1 cellular context compared by ENCODE assay signal in the genomic region with DNA sequence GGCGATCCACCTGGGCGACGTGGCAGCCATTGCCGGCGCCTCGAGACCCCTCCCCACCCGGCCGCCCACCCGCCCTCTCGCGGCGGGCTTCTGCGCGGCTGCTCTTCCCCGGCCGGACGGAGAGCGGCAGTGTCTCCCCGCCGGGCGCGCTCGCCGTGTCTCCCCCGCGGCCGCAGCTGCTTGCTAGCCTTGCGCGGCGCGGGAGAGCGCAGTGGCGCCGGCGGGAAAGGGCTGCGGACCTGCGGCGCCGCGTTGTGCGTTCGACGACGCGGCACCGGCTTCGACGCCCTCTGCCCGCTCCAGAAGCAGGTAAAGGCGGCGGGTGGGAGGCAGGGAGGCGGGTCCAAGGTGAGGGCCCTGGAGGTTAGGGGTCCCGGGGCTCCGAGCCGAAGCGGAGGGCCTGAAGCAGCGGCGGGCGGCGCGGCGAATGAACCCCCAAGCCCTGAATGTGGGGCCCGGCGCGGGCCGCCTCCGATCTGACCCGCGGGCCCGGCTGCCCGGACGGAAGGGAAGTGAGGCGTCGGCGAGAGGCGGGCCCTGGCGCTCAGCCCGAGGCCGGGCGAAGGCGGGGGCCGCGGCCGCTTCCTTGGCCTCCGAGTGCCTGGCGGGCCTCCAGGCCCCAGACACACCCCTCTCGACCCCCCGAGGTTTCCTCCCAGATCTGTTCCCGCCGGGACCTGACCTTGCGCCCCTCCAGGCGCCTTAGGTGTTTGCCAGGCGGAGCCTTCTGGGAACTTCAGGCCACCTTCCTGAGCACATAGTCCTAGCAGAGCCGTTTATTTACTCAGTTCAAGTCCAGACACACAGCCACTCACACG.
TF ChIP-seq lines count a peak whose summit lies in the region.

Gene N4BP2 (plus strand): TSS at position 129 of the 818 bp plus-strand sequence. CDS start 40,491 bp downstream, outside the sequence.

TF ChIP-seq in K562, 482 proteins besides CTCF, POLR2A, EP300 and RAD21 (continued from another document and continues in another):
- TF ChIP-seq CHCHD3 (CRISPR knock-in tag; IDR thresholded peaks at IDR 0.05) (no peak), NCOR1 (IDR thresholded peaks at IDR 0.05) (peak; percentile 41), SRSF1 (IDR thresholded peaks at IDR 0.05; ENCODE audit: low read depth, low read length) (peak; percentile 36; the same call in 1 of the 2 replicates), SIN3B (IDR thresholded peaks at IDR 0.05; ENCODE audit: low read depth) (no peak), NFIX (CRISPR knock-in tag; IDR thresholded peaks at IDR 0.05; ENCODE audit: low read depth) (no peak), PTBP1 (IDR thresholded peaks at IDR 0.05; ENCODE audit: low read depth, low read length) (0 out of 2 replicates have a peak, but pooled peaks have one; percentile 30), SNIP1 (IDR thresholded peaks at IDR 0.05; ENCODE audit: low read depth) (no peak), XRCC5 (IDR thresholded peaks at IDR 0.05; ENCODE audit: low read depth, low read length) (peak; percentile 15; the same call in 1 of the 2 replicates), DPF2 (IDR thresholded peaks at IDR 0.05) (no peak), HOXB6 (CRISPR knock-in tag; IDR thresholded peaks at IDR 0.05; ENCODE audit: borderline replicate concordance) (no peak), RBM25 (IDR thresholded peaks at IDR 0.05; ENCODE audit: low read depth, low read length, severe bottlenecking) (peak; percentile 49), ATF4 (CRISPR knock-in tag; IDR thresholded peaks at IDR 0.05) (no peak; the same call in 1 of the 2 replicates), IRF2 (CRISPR knock-in tag; IDR thresholded peaks at IDR 0.05) (0 out of 2 replicates have a peak, but pooled peaks have one; percentile 43), CBFA2T2 (conservative IDR thresholded peaks at IDR 0.05) (no peak), PHTF2 (CRISPR knock-in tag; IDR thresholded peaks at IDR 0.05) (no peak), CBX3 (IDR thresholded peaks at IDR 0.05; ENCODE audit: borderline replicate concordance in 1 of 2, low read length in 2 of 2) (peak in 1 of 2 experiments; percentile 62; a peak in 1 of 3 replicates), MEF2D (tag; conservative IDR thresholded peaks at IDR 0.05; ENCODE audit: low read depth) (no peak), RBM14 (IDR thresholded peaks at IDR 0.05; ENCODE audit: borderline replicate concordance, insufficient read depth, low read depth, low read length) (peak; percentile 52; the same call in 1 of the 2 replicates), NELFE (IDR thresholded peaks at IDR 0.05; ENCODE audit: insufficient read depth, insufficient read length) (no peak), NRF1 (conservative IDR thresholded peaks at IDR 0.05 in 1 of 2, IDR thresholded peaks at IDR 0.05 in 1 of 2) (peak; percentile 73 to 80), MBD2 (IDR thresholded peaks at IDR 0.05; ENCODE audit: borderline replicate concordance, low read depth) (peak; percentile 3; the same call in 1 of the 2 replicates), GABPA (tag; conservative IDR thresholded peaks at IDR 0.05; ENCODE audit: low read depth) (peak; percentile 70), PHF8 (IDR thresholded peaks at IDR 0.05; ENCODE audit: borderline replicate concordance, low read length) (peak; percentile 77; the same call in 1 of the 2 replicates), ZKSCAN1 (IDR thresholded peaks at IDR 0.05; ENCODE audit: low read depth, low read length) (no peak), ZNF384 (IDR thresholded peaks at IDR 0.05; ENCODE audit: low read depth, low read length) (peak; percentile 5; the same call in 1 of the 2 replicates), EWSR1 (IDR thresholded peaks at IDR 0.05; ENCODE audit: borderline replicate concordance, low read depth, partially characterized antibody) (no peak), MLX (CRISPR knock-in tag; conservative IDR thresholded peaks at IDR 0.05) (peak in 1 of 2 experiments; percentile 96; a peak in 2 of 4 replicates), ETS1 (conservative IDR thresholded peaks at IDR 0.05; ENCODE audit: control insufficient read depth, low read depth, low read length) (peak; percentile 74; the same call in 1 of the 2 replicates), SFPQ (IDR thresholded peaks at IDR 0.05; ENCODE audit: low read depth, low read length) (no peak), LARP7 (IDR thresholded peaks at IDR 0.05) (peak; percentile 52; the same call in 1 of the 2 replicates), SLC30A9 (CRISPR knock-in tag; IDR thresholded peaks at IDR 0.05) (no peak), U2AF1 (optimal IDR thresholded peaks at IDR 0.05; ENCODE audit: low read depth, low read length) (peak; percentile 86), ZNF449 (CRISPR knock-in tag; IDR thresholded peaks at IDR 0.05) (no peak), GTF2A2 (tag; IDR thresholded peaks at IDR 0.05) (no peak), MED1 (CRISPR knock-in tag; IDR thresholded peaks at IDR 0.05; ENCODE audit: borderline replicate concordance) (peak; percentile 95; the same call in 1 of the 2 replicates), ZNF121 (CRISPR knock-in tag; conservative IDR thresholded peaks at IDR 0.05) (no peak), POLR3G (IDR thresholded peaks at IDR 0.05; ENCODE audit: extremely low read depth, insufficient read length, insufficient replicate concordance) (no peak), TCF7L2 (IDR thresholded peaks at IDR 0.05; ENCODE audit: low read depth, low read length) (no peak), RNF2 (IDR thresholded peaks at IDR 0.05) (peak; percentile 58), DACH1 (IDR thresholded peaks at IDR 0.05; ENCODE audit: partially characterized antibody) (no peak), KLF13 (tag; IDR thresholded peaks at IDR 0.05; ENCODE audit: borderline replicate concordance, low read depth) (peak; percentile 84; the same call in 1 of the 2 replicates)
- TF ChIP-seq, protein P1, sequence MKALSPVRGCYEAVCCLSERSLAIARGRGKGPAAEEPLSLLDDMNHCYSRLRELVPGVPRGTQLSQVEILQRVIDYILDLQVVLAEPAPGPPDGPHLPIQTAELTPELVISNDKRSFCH (CRISPR knock-in tag; IDR thresholded peaks at IDR 0.05): no peak
- TF ChIP-seq, protein P1 (tag; IDR thresholded peaks at IDR 0.05): peak; percentile 87
- TF ChIP-seq, protein P2, sequence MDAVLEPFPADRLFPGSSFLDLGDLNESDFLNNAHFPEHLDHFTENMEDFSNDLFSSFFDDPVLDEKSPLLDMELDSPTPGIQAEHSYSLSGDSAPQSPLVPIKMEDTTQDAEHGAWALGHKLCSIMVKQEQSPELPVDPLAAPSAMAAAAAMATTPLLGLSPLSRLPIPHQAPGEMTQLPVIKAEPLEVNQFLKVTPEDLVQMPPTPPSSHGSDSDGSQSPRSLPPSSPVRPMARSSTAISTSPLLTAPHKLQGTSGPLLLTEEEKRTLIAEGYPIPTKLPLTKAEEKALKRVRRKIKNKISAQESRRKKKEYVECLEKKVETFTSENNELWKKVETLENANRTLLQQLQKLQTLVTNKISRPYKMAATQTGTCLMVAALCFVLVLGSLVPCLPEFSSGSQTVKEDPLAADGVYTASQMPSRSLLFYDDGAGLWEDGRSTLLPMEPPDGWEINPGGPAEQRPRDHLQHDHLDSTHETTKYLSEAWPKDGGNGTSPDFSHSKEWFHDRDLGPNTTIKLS (IDR thresholded peaks at IDR 0.05; ENCODE audit: borderline replicate concordance, low read depth): peak; percentile 66; the same call in 1 of the 2 replicates
- TF ChIP-seq, protein P3, sequence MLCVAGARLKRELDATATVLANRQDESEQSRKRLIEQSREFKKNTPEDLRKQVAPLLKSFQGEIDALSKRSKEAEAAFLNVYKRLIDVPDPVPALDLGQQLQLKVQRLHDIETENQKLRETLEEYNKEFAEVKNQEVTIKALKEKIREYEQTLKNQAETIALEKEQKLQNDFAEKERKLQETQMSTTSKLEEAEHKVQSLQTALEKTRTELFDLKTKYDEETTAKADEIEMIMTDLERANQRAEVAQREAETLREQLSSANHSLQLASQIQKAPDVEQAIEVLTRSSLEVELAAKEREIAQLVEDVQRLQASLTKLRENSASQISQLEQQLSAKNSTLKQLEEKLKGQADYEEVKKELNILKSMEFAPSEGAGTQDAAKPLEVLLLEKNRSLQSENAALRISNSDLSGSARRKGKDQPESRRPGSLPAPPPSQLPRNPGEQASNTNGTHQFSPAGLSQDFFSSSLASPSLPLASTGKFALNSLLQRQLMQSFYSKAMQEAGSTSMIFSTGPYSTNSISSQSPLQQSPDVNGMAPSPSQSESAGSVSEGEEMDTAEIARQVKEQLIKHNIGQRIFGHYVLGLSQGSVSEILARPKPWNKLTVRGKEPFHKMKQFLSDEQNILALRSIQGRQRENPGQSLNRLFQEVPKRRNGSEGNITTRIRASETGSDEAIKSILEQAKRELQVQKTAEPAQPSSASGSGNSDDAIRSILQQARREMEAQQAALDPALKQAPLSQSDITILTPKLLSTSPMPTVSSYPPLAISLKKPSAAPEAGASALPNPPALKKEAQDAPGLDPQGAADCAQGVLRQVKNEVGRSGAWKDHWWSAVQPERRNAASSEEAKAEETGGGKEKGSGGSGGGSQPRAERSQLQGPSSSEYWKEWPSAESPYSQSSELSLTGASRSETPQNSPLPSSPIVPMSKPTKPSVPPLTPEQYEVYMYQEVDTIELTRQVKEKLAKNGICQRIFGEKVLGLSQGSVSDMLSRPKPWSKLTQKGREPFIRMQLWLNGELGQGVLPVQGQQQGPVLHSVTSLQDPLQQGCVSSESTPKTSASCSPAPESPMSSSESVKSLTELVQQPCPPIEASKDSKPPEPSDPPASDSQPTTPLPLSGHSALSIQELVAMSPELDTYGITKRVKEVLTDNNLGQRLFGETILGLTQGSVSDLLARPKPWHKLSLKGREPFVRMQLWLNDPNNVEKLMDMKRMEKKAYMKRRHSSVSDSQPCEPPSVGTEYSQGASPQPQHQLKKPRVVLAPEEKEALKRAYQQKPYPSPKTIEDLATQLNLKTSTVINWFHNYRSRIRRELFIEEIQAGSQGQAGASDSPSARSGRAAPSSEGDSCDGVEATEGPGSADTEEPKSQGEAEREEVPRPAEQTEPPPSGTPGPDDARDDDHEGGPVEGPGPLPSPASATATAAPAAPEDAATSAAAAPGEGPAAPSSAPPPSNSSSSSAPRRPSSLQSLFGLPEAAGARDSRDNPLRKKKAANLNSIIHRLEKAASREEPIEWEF (CRISPR knock-in tag; IDR thresholded peaks at IDR 0.05): no peak
- TF ChIP-seq, protein P4, sequence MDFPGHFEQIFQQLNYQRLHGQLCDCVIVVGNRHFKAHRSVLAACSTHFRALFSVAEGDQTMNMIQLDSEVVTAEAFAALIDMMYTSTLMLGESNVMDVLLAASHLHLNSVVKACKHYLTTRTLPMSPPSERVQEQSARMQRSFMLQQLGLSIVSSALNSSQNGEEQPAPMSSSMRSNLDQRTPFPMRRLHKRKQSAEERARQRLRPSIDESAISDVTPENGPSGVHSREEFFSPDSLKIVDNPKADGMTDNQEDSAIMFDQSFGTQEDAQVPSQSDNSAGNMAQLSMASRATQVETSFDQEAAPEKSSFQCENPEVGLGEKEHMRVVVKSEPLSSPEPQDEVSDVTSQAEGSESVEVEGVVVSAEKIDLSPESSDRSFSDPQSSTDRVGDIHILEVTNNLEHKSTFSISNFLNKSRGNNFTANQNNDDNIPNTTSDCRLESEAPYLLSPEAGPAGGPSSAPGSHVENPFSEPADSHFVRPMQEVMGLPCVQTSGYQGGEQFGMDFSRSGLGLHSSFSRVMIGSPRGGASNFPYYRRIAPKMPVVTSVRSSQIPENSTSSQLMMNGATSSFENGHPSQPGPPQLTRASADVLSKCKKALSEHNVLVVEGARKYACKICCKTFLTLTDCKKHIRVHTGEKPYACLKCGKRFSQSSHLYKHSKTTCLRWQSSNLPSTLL (IDR thresholded peaks at IDR 0.05): no peak
